Comparison of ENCODE assay signal across 1 cellular context in the genomic region with DNA sequence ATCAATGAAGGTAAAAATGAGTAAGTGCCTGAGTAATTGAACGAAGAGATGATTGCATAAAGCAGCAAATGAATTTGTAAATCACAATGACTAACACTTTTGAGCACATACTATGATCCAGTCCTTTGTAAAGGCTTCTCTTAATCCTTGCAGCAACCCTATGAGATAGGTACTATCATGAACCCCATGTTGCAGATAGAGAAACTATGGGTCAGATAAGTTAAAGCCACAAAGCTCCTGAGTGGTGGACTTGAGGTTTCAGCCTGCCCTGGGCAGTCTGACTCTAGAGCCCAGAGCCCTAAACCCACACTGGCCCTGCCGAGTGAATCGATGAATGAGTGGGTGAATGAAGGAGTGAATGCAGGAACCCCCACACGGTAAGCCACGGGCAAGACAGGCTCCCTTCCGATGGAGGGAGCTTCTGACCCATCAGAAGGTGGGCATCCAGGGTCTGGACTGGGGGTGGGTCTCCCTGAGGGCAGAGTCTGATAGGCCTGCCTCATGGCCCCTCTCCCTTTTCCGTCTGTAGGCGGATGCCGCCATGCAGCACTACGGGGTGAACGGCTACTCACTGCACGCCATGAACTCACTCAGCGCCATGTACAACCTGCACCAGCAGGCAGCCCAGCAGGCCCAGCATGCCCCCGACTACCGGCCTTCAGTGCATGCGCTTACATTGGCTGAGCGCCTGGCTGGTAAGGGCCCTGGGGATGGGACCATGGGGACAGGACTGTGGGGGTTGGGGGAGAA.
A peak's percentile ranks its signal among the peaks of the same experiment; 100 is the strongest.
TF ChIP-seq lines count a peak whose summit lies in the region.

No MANE protein-coding gene starts in this region.

TF ChIP-seq in K562, 482 proteins besides CTCF, POLR2A, EP300 and RAD21 (continued from another document):
- no peak for TF ChIP-seq KLF6 (CRISPR knock-in tag; IDR thresholded peaks at IDR 0.05; ENCODE audit: borderline replicate concordance)
- 0 out of 2 replicates have a peak, but pooled peaks have one; percentile 40 for TF ChIP-seq PML (IDR thresholded peaks at IDR 0.05; ENCODE audit: low read length)
- TF ChIP-seq ZFP36 (IDR thresholded peaks at IDR 0.05; ENCODE audit: low read depth, low read length, partially characterized antibody): no peak
- TF ChIP-seq DDX20 (tag; IDR thresholded peaks at IDR 0.05; ENCODE audit: low read depth): no peak
- TF ChIP-seq NFIC (IDR thresholded peaks at IDR 0.05): peak; percentile 56
- TF ChIP-seq, protein P1, sequence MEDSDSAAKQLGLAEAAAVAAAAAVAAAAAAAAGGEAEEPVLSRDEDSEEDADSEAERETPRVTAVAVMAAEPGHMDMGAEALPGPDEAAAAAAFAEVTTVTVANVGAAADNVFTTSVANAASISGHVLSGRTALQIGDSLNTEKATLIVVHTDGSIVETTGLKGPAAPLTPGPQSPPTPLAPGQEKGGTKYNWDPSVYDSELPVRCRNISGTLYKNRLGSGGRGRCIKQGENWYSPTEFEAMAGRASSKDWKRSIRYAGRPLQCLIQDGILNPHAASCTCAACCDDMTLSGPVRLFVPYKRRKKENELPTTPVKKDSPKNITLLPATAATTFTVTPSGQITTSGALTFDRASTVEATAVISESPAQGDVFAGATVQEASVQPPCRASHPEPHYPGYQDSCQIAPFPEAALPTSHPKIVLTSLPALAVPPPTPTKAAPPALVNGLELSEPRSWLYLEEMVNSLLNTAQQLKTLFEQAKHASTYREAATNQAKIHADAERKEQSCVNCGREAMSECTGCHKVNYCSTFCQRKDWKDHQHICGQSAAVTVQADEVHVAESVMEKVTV (CRISPR knock-in tag; IDR thresholded peaks at IDR 0.05): no peak
- TF ChIP-seq CC2D1A (IDR thresholded peaks at IDR 0.05): peak; percentile 13; the same call in 1 of the 2 replicates
- TF ChIP-seq ZBTB7A (IDR thresholded peaks at IDR 0.05; ENCODE audit: borderline replicate concordance, control insufficient read depth, low read depth, low read length): peak; percentile 29; the same call in 1 of the 2 replicates
- TF ChIP-seq, protein P2, sequence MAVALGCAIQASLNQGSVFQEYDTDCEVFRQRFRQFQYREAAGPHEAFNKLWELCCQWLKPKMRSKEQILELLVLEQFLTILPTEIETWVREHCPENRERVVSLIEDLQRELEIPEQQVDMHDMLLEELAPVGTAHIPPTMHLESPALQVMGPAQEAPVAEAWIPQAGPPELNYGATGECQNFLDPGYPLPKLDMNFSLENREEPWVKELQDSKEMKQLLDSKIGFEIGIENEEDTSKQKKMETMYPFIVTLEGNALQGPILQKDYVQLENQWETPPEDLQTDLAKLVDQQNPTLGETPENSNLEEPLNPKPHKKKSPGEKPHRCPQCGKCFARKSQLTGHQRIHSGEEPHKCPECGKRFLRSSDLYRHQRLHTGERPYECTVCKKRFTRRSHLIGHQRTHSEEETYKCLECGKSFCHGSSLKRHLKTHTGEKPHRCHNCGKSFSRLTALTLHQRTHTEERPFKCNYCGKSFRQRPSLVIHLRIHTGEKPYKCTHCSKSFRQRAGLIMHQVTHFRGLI (CRISPR knock-in tag; IDR thresholded peaks at IDR 0.05): no peak
- no peak for TF ChIP-seq POLR3G (IDR thresholded peaks at IDR 0.05; ENCODE audit: extremely low read depth, insufficient read length, insufficient replicate concordance)
- no peak for TF ChIP-seq SIN3A (IDR thresholded peaks at IDR 0.05; ENCODE audit: borderline replicate concordance in 2 of 2, control insufficient read depth in 1 of 2, low read depth in 2 of 2, low read length in 2 of 2)
- no peak for TF ChIP-seq ZNF274 (IDR thresholded peaks at IDR 0.05; ENCODE audit: borderline replicate concordance, low read depth, low read length)
- TF ChIP-seq ZNF551 (CRISPR knock-in tag; IDR thresholded peaks at IDR 0.05): no peak
- no peak; the same call in 1 of the 2 replicates for TF ChIP-seq NFE2 (IDR thresholded peaks at IDR 0.05; ENCODE audit: low read depth)
- TF ChIP-seq EP400 (IDR thresholded peaks at IDR 0.05): no peak
- TF ChIP-seq GATA2 (CRISPR knock-in tag; IDR thresholded peaks at IDR 0.05): peak; percentile 62; the same call in 1 of the 2 replicates
- peak; percentile 74 for TF ChIP-seq SMARCA4 (IDR thresholded peaks at IDR 0.05)
- TF ChIP-seq, protein P3, sequence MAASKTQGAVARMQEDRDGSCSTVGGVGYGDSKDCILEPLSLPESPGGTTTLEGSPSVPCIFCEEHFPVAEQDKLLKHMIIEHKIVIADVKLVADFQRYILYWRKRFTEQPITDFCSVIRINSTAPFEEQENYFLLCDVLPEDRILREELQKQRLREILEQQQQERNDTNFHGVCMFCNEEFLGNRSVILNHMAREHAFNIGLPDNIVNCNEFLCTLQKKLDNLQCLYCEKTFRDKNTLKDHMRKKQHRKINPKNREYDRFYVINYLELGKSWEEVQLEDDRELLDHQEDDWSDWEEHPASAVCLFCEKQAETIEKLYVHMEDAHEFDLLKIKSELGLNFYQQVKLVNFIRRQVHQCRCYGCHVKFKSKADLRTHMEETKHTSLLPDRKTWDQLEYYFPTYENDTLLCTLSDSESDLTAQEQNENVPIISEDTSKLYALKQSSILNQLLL (CRISPR knock-in tag; IDR thresholded peaks at IDR 0.05; ENCODE audit: borderline replicate concordance): no peak
- no peak for TF ChIP-seq CREB1 (IDR thresholded peaks at IDR 0.05)
- TF ChIP-seq CREB1 (CRISPR knock-in tag; IDR thresholded peaks at IDR 0.05): no peak
- TF ChIP-seq MECOM (CRISPR knock-in tag; IDR thresholded peaks at IDR 0.05): no peak
- TF ChIP-seq, protein P4, sequence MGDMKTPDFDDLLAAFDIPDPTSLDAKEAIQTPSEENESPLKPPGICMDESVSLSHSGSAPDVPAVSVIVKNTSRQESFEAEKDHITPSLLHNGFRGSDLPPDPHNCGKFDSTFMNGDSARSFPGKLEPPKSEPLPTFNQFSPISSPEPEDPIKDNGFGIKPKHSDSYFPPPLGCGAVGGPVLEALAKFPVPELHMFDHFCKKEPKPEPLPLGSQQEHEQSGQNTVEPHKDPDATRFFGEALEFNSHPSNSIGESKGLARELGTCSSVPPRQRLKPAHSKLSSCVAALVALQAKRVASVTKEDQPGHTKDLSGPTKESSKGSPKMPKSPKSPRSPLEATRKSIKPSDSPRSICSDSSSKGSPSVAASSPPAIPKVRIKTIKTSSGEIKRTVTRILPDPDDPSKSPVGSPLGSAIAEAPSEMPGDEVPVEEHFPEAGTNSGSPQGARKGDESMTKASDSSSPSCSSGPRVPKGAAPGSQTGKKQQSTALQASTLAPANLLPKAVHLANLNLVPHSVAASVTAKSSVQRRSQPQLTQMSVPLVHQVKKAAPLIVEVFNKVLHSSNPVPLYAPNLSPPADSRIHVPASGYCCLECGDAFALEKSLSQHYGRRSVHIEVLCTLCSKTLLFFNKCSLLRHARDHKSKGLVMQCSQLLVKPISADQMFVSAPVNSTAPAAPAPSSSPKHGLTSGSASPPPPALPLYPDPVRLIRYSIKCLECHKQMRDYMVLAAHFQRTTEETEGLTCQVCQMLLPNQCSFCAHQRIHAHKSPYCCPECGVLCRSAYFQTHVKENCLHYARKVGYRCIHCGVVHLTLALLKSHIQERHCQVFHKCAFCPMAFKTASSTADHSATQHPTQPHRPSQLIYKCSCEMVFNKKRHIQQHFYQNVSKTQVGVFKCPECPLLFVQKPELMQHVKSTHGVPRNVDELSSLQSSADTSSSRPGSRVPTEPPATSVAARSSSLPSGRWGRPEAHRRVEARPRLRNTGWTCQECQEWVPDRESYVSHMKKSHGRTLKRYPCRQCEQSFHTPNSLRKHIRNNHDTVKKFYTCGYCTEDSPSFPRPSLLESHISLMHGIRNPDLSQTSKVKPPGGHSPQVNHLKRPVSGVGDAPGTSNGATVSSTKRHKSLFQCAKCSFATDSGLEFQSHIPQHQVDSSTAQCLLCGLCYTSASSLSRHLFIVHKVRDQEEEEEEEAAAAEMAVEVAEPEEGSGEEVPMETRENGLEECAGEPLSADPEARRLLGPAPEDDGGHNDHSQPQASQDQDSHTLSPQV (IDR thresholded peaks at IDR 0.05): 0 out of 2 replicates have a peak, but pooled peaks have one; percentile 39
- TF ChIP-seq, protein P5, sequence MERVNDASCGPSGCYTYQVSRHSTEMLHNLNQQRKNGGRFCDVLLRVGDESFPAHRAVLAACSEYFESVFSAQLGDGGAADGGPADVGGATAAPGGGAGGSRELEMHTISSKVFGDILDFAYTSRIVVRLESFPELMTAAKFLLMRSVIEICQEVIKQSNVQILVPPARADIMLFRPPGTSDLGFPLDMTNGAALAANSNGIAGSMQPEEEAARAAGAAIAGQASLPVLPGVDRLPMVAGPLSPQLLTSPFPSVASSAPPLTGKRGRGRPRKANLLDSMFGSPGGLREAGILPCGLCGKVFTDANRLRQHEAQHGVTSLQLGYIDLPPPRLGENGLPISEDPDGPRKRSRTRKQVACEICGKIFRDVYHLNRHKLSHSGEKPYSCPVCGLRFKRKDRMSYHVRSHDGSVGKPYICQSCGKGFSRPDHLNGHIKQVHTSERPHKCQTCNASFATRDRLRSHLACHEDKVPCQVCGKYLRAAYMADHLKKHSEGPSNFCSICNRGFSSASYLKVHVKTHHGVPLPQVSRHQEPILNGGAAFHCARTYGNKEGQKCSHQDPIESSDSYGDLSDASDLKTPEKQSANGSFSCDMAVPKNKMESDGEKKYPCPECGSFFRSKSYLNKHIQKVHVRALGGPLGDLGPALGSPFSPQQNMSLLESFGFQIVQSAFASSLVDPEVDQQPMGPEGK (CRISPR knock-in tag; IDR thresholded peaks at IDR 0.05; ENCODE audit: borderline replicate concordance): no peak
- TF ChIP-seq, protein P6, sequence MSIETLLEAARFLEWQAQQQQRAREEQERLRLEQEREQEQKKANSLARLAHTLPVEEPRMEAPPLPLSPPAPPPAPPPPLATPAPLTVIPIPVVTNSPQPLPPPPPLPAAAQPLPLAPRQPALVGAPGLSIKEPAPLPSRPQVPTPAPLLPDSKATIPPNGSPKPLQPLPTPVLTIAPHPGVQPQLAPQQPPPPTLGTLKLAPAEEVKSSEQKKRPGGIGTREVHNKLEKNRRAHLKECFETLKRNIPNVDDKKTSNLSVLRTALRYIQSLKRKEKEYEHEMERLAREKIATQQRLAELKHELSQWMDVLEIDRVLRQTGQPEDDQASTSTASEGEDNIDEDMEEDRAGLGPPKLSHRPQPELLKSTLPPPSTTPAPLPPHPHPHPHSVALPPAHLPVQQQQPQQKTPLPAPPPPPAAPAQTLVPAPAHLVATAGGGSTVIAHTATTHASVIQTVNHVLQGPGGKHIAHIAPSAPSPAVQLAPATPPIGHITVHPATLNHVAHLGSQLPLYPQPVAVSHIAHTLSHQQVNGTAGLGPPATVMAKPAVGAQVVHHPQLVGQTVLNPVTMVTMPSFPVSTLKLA (conservative IDR thresholded peaks at IDR 0.05): peak in 1 of 2 experiments; percentile 38; a peak in 1 of 4 replicates
- TF ChIP-seq, protein P7, sequence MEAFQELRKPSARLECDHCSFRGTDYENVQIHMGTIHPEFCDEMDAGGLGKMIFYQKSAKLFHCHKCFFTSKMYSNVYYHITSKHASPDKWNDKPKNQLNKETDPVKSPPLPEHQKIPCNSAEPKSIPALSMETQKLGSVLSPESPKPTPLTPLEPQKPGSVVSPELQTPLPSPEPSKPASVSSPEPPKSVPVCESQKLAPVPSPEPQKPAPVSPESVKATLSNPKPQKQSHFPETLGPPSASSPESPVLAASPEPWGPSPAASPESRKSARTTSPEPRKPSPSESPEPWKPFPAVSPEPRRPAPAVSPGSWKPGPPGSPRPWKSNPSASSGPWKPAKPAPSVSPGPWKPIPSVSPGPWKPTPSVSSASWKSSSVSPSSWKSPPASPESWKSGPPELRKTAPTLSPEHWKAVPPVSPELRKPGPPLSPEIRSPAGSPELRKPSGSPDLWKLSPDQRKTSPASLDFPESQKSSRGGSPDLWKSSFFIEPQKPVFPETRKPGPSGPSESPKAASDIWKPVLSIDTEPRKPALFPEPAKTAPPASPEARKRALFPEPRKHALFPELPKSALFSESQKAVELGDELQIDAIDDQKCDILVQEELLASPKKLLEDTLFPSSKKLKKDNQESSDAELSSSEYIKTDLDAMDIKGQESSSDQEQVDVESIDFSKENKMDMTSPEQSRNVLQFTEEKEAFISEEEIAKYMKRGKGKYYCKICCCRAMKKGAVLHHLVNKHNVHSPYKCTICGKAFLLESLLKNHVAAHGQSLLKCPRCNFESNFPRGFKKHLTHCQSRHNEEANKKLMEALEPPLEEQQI (IDR thresholded peaks at IDR 0.05): no peak
- TF ChIP-seq ELF4 (CRISPR knock-in tag; IDR thresholded peaks at IDR 0.05): no peak
- TF ChIP-seq MCM5 (IDR thresholded peaks at IDR 0.05; ENCODE audit: low read depth): no peak
- no peak for TF ChIP-seq E2F3 (CRISPR knock-in tag; IDR thresholded peaks at IDR 0.05)
- TF ChIP-seq ILF3 (IDR thresholded peaks at IDR 0.05; ENCODE audit: borderline replicate concordance): no peak
- TF ChIP-seq JUNB (CRISPR knock-in tag; conservative IDR thresholded peaks at IDR 0.05): no peak
- TF ChIP-seq, protein P8, sequence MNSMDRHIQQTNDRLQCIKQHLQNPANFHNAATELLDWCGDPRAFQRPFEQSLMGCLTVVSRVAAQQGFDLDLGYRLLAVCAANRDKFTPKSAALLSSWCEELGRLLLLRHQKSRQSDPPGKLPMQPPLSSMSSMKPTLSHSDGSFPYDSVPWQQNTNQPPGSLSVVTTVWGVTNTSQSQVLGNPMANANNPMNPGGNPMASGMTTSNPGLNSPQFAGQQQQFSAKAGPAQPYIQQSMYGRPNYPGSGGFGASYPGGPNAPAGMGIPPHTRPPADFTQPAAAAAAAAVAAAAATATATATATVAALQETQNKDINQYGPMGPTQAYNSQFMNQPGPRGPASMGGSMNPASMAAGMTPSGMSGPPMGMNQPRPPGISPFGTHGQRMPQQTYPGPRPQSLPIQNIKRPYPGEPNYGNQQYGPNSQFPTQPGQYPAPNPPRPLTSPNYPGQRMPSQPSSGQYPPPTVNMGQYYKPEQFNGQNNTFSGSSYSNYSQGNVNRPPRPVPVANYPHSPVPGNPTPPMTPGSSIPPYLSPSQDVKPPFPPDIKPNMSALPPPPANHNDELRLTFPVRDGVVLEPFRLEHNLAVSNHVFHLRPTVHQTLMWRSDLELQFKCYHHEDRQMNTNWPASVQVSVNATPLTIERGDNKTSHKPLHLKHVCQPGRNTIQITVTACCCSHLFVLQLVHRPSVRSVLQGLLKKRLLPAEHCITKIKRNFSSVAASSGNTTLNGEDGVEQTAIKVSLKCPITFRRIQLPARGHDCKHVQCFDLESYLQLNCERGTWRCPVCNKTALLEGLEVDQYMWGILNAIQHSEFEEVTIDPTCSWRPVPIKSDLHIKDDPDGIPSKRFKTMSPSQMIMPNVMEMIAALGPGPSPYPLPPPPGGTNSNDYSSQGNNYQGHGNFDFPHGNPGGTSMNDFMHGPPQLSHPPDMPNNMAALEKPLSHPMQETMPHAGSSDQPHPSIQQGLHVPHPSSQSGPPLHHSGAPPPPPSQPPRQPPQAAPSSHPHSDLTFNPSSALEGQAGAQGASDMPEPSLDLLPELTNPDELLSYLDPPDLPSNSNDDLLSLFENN (IDR thresholded peaks at IDR 0.05; ENCODE audit: low read depth in 2 of 2, low read length in 2 of 2): peak in 1 of 2 experiments; percentile 79; a peak in 2 of 4 replicates
